26 cellular contexts compared by ENCODE assay signal in the genomic region with DNA sequence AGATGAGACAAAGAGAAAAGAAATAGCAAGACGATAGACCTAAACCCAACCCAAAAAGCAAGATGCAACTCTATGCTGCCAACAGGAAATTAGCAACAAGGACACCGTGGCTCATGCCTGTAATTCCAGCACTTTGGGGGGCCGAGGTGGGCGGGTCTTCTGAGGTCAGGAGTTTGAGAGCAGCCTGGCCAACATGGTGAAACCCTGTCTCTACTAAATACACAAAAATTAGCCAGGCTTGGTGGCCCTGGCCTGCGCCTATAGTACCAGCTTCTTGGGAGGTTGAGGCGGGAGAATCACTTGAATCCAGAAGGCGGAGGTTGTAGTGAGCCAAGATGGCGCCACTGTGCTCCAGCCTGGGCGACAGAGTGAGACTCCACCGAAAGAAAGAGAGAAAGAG. TPM values are rescaled to one million over a fixed set of nuclear protein-coding genes. Genes with fewer than 3 reads are reported as not detected.
DNase-seq lines count a peak whose midpoint lies in the region; ATAC-seq, FAIRE-seq and TF ChIP-seq lines count a peak whose summit lies in the region.
"Had no signal": no experiment of that assay in that cellular context is flagged by ENCODE, and none has a peak within 500 bp of the region (broad histone marks: within the 10 kb centered on the region; RNA-seq: fewer than 3 reads in every experiment).

No MANE protein-coding gene starts in this region.

- peak; percentile 50 for FAIRE-seq in GM12892 (lab: Jason Lieb, UNC)
- FAIRE-seq: D721Med had no signal

- peak overlapping the region; percentile 54 for H3K27ac Mint-ChIP-seq in dendritic cell treated with granulocyte-macrophage colony-stimulating factor and Interleukin-4, amounts not matched to agents 40 ng/mL and 50 ng/mL, for 4 days

- intact Hi-C loops in dendritic cell treated with granulocyte-macrophage colony-stimulating factor and Interleukin-4, amounts not matched to agents 40 ng/mL and 50 ng/mL, for 4 days (cut with micrococcal nuclease) = no loop called here

- peaks cover 24% of the 10 kb centered on the region for H3K9me3 Mint-ChIP-seq in dendritic cell treated with granulocyte-macrophage colony-stimulating factor and Interleukin-4, amounts not matched to agents 40 ng/mL and 50 ng/mL, for 4 days

- no peak for TF ChIP-seq POLR2A in GM12892 (IDR thresholded peaks at IDR 0.05; ENCODE audit: low read depth, low read length)

- no peaks in the 10 kb centered on the region for H3K27me3 Mint-ChIP-seq in dendritic cell treated with granulocyte-macrophage colony-stimulating factor and Interleukin-4, amounts not matched to agents 40 ng/mL and 50 ng/mL, for 4 days
- H3K27me3 Mint-ChIP-seq: CD4-positive, CD25-positive, alpha-beta regulatory T cell; IgD-negative memory B cell had no signal

- DNase-seq in activated CD8-positive, alpha-beta memory T cell treated with anti-CD3 and anti-CD28 coated beads for 24 hours = peak; percentile 43
- no peak for DNase-seq in activated CD8-positive, alpha-beta memory T cell treated with anti-CD3 and anti-CD28 coated beads, Interleukin-2, amount 50 U/mL, for 48 hours
- DNase-seq in GM12892 (ENCODE audit: insufficient read length) (no peak), mesenteric fat pad (ENCODE audit: low spot score) (peak; percentile 68), DMS153 (lab: John Stamatoyannopoulos, UW) (no peak), NCI-H748 (lab: John Stamatoyannopoulos, UW; ENCODE audit: unreplicated experiment) (no peak)
- DNase-seq: CD4-positive, CD25-positive, alpha-beta regulatory T cell; DMS53; GM23248; HCEC 1CT; NCI-H1048; NCI-H1417; NCI-H1694; NCI-H2029 treated with DMSO at 0.1 percent for 48 hours; NCI-H446 treated with DMSO at 0.1 percent for 48 hours; NCI-H526; PC-9; SJCRH30 had no signal

- peaks cover 51% of the 10 kb centered on the region for H3K4me1 Mint-ChIP-seq in dendritic cell treated with granulocyte-macrophage colony-stimulating factor and Interleukin-4, amounts not matched to agents 40 ng/mL and 50 ng/mL, for 4 days (ENCODE audit: low read depth)

- no peak overlapping the region for H3K4me3 Mint-ChIP-seq in dendritic cell treated with granulocyte-macrophage colony-stimulating factor and Interleukin-4, amounts not matched to agents 40 ng/mL and 50 ng/mL, for 4 days
- H3K4me3 Mint-ChIP-seq: IgD-negative memory B cell had no signal

- peaks cover 23% of the 10 kb centered on the region for H3K36me3 Mint-ChIP-seq in dendritic cell treated with granulocyte-macrophage colony-stimulating factor and Interleukin-4, amounts not matched to agents 40 ng/mL and 50 ng/mL, for 4 days (ENCODE audit: low read depth)

- ATAC-seq in HG03175 (IDR thresholded peaks at IDR 0.05; ENCODE audit: unreplicated experiment) = no peak
- ATAC-seq: Right ventricle myocardium inferior had no signal

RNA-seq across cellular contexts. Expression of a gene that starts 24.3 kb away (rescaled TPM):
- 7.5 TPM for polyA plus RNA-seq in GM12892 (2012; ENCODE audit: missing spikeins)
- 32.1 TPM for total RNA-seq in mesenteric fat pad
- total RNA-seq: A172, G401, GM23248, PC-9, SJCRH30 had no signal
- polyA plus RNA-seq: GM23248 had no signal

RNA-seq across cellular contexts. Expression of a gene that starts 32.7 kb away (rescaled TPM):
- polyA plus RNA-seq in GM12892 (2012; ENCODE audit: missing spikeins) = 0.51 TPM
- 0.39 TPM for total RNA-seq in mesenteric fat pad
- total RNA-seq: A172, G401, GM23248, Right ventricle myocardium inferior, RPMI7951, SJCRH30 had no signal
- polyA plus RNA-seq: GM23248 had no signal

Comparison
In these comparisons a context has a peak if more than half of its experiments do, and no peak if none do; other contexts are left out.
1. DNase-seq: peak in activated CD8-positive, alpha-beta memory T cell treated with anti-CD3 and anti-CD28 coated beads for 24 hours (single experiment) and mesenteric fat pad (single experiment); none in activated CD8-positive, alpha-beta memory T cell treated with anti-CD3 and anti-CD28 coated beads, Interleukin-2, amount 50 U/mL, for 48 hours (single experiment), GM12892 (single experiment), DMS153 (single experiment) and NCI-H748 (single experiment).